ENCODE assay signal across 1 cellular context in genomic region chr11:2167141-2168045, GRCh38.
TF ChIP-seq lines count a peak whose summit lies in the region.

No MANE protein-coding gene starts in this region.

TF ChIP-seq in GM23338, 12 proteins besides CTCF, POLR2A, EP300 and RAD21 (continued from another document):
- TF ChIP-seq STAT1 (IDR thresholded peaks at IDR 0.05; ENCODE audit: unreplicated experiment) (no peak), ZNF462 (CRISPR knock-in tag; IDR thresholded peaks at IDR 0.05) (no peak)
